Comparison of ENCODE assay signal across 8 cellular contexts in genomic region chr19:55118401-55118991, GRCh38. TPM values are rescaled to one million over a fixed set of nuclear protein-coding genes. Genes with fewer than 3 reads are reported as not detected.
A peak's percentile ranks its signal among the peaks of the same experiment; 100 is the strongest.
DNase-seq lines count a peak whose midpoint lies in the region; ATAC-seq, FAIRE-seq and TF ChIP-seq lines count a peak whose summit lies in the region.

No MANE protein-coding gene starts in this region.

- TF ChIP-seq POLR2A in spleen (IDR thresholded peaks at IDR 0.05) (no peak), GM18505 (IDR thresholded peaks at IDR 0.05; ENCODE audit: borderline replicate concordance, extremely low read depth, insufficient read depth, insufficient read length) (no peak)

- peak overlapping the region in 1 of 2 donors; percentile 48 for H3K9ac ChIP-seq in kidney (ENCODE audit: low read length in 2 of 2)

- no peaks in the 10 kb centered on the region for H3K36me3 ChIP-seq in bronchial epithelial cell (ENCODE audit: control insufficient read depth, insufficient read depth, low read length)
- H3K36me3 ChIP-seq in kidney (ENCODE audit: control insufficient read depth in 1 of 2, insufficient read depth in 2 of 2, low read length in 2 of 2) = no peaks in the 10 kb centered on the region
- H3K36me3 ChIP-seq in spleen = peaks cover 0 to 14% (median 0%) of the 10 kb centered on the region in 6 donors

- intact Hi-C loops in kidney (cut with DNase I) = no loop called here
- intact Hi-C loops in spleen (cut with DNase I; ENCODE audit: low total_unique reads) = no loop called here

- H3K4me3 ChIP-seq in bronchial epithelial cell (ENCODE audit: low read depth, low read length) = peak overlapping the region; percentile 92
- peak overlapping the region; percentile 71 to 74 for H3K4me3 ChIP-seq in kidney (ENCODE audit: low read length in 2 of 2)
- H3K4me3 ChIP-seq in spleen = peak overlapping the region in 7 of 8 donors; percentile 81 to 96 (median 86)

- TF ChIP-seq CTCF in bronchial epithelial cell (IDR thresholded peaks at IDR 0.05; ENCODE audit: insufficient read depth, low read length, severe bottlenecking) = no peak
- no peak for TF ChIP-seq CTCF in kidney (IDR thresholded peaks at IDR 0.05; ENCODE audit: borderline replicate concordance, extremely low read depth, insufficient read depth)
- no peak for TF ChIP-seq CTCF in spleen (IDR thresholded peaks at IDR 0.05 in 8 of 11, conservative IDR thresholded peaks at IDR 0.05 in 3 of 11)

- ATAC-seq in GM21529 (IDR thresholded peaks at IDR 0.05; ENCODE audit: unreplicated experiment) (no peak), GM18505 (IDR thresholded peaks at IDR 0.05; ENCODE audit: unreplicated experiment) (no peak)

- H3K27ac ChIP-seq in kidney (ENCODE audit: low read depth in 2 of 2, low read length in 2 of 2) (no peak overlapping the region), spleen (peak overlapping the region; percentile 75 to 94 (median 86))

- H3K27me3 ChIP-seq in bronchial epithelial cell (ENCODE audit: control insufficient read depth, insufficient read depth, low read length) (no peaks in the 10 kb centered on the region), spleen (replicated peaks in 1 of 7) (peaks cover 0 to 5% (median 0%) of the 10 kb centered on the region in 7 donors)

- DNase-seq in DMS153 treated with DMSO at 0.1 percent for 48 hours (lab: John Stamatoyannopoulos, UW; ENCODE audit: unreplicated experiment) (peak; percentile 18), NCI-H2227 treated with DMSO at 0.1 percent for 48 hours (lab: John Stamatoyannopoulos, UW) (peak; percentile 57), bronchial epithelial cell (ENCODE audit: low read depth) (no peak), kidney (no peak), spleen (peak; percentile 79), epidermal melanocyte (ENCODE audit: insufficient read length, low spot score) (no peak)

- WGBS in spleen, 5 donors = 23 to 31% (median 26%) methylated on average over 12 to 22 of the region's 22 CpGs

- H3K9me3 ChIP-seq in kidney (ENCODE audit: control insufficient read depth in 1 of 2, low read length in 2 of 2) = no peaks in the 10 kb centered on the region
- no peaks in the 10 kb centered on the region for H3K9me3 ChIP-seq in spleen

- no peak for FAIRE-seq in bronchial epithelial cell (lab: Jason Lieb, UNC)
- FAIRE-seq in kidney (lab: Jason Lieb, UNC) = no peak

- H3K4me1 ChIP-seq in kidney (ENCODE audit: control insufficient read depth in 1 of 2, insufficient read depth in 1 of 2, low read depth in 1 of 2, low read length in 2 of 2) (peaks cover 0 to 18% of the 10 kb centered on the region in 2 donors), spleen (peaks cover 15 to 49% (median 38%) of the 10 kb centered on the region in 6 donors)

RNA-seq across cellular contexts. Expression of gene PPP1R12C, which starts 1.1 kb away (rescaled TPM):
- total RNA-seq in bronchial epithelial cell (22.9 and 25.6 TPM in 2 replicates), kidney (146 TPM), spleen (100 to 1,000 TPM in 5 of 7 donors, 10 to 100 TPM in 2; 88.2 to 193 (median 129) TPM)
- polyA plus RNA-seq in kidney (ENCODE audit: insufficient read depth, low read depth, low replicate concordance) (89.0 TPM), spleen (100 to 1,000 TPM in 2 of 3 donors, 10 to 100 TPM in 1; 98.2 to 292 (median 263) TPM)

RNA-seq across cellular contexts. Expression of gene TNNT1, which starts 30.5 kb away (rescaled TPM):
- 65.0 and 151 TPM in 2 replicates for total RNA-seq in bronchial epithelial cell
- not detected for total RNA-seq in kidney
- polyA plus RNA-seq in kidney (ENCODE audit: insufficient read depth, low read depth, low replicate concordance) = not detected
- total RNA-seq in spleen = 1 to 10 TPM in 4 of 7 donors, not detected in 3; 1.3 to 5.4 (median 2.6) TPM
- 1 to 10 TPM in 1 of 3 donors, under 1 TPM in 2; 0.26 to 6.2 (median 0.94) TPM for polyA plus RNA-seq in spleen

RNA-seq across cellular contexts. Expression of gene TNNI3, which starts 39.0 kb away (rescaled TPM):
- total RNA-seq in bronchial epithelial cell = 0.53 and 1.0 TPM in 2 replicates
- total RNA-seq in kidney = 0.41 TPM
- polyA plus RNA-seq in kidney (ENCODE audit: insufficient read depth, low read depth, low replicate concordance) = 1.7 TPM
- not detected for total RNA-seq in spleen
- under 1 TPM; 0.15 to 0.74 (median 0.70) TPM for polyA plus RNA-seq in spleen

RNA-seq across cellular contexts. Expression of gene EPS8L1, which starts 42.8 kb away (rescaled TPM):
- total RNA-seq in bronchial epithelial cell (117 and 308 TPM in 2 replicates), kidney (95.0 TPM), spleen (1 to 10 TPM in 5 of 7 donors, under 1 TPM in 1, not detected in 1; 0.37 to 3.4 (median 2.2) TPM)
- polyA plus RNA-seq in kidney (ENCODE audit: insufficient read depth, low read depth, low replicate concordance) (45.4 TPM), spleen (1 to 10 TPM; 5.2 to 5.3 (median 5.3) TPM)

RNA-seq across cellular contexts. Expression of gene DNAAF3, which starts 47.9 kb away (rescaled TPM):
- total RNA-seq in bronchial epithelial cell = 0.53 and 0.77 TPM in 2 replicates
- total RNA-seq in kidney = 11.4 TPM
- 5.1 TPM for polyA plus RNA-seq in kidney (ENCODE audit: insufficient read depth, low read depth, low replicate concordance)
- total RNA-seq in spleen = 1 to 10 TPM in 2 of 7 donors, under 1 TPM in 3, not detected in 2; 0.68 to 1.1 (median 0.76) TPM
- polyA plus RNA-seq in spleen = under 1 TPM; 0.28 to 0.45 (median 0.36) TPM

Comparison
In these comparisons a context has a peak if more than half of its experiments do, and no peak if none do; other contexts are left out.
1. DNase-seq: peak in DMS153 treated with DMSO at 0.1 percent for 48 hours (single experiment), NCI-H2227 treated with DMSO at 0.1 percent for 48 hours (single experiment) and spleen (single experiment); none in bronchial epithelial cell (single experiment), kidney (single experiment) and epidermal melanocyte (single experiment).
2. H3K27ac ChIP-seq: peak in spleen (8 of 8); none in kidney (0 of 2).
3. RNA of gene TNNT1, which starts 30.5 kb away (total RNA-seq): 65.0 to 151 TPM in bronchial epithelial cell; 1.3 to 5.4 TPM in spleen and not detected in kidney (single experiment); every median in the first group is over 10 times any median in the second.
4. Peak in every context shown above with its lines, with median percentiles within 50 percentile points of each other: H3K4me3 ChIP-seq.